10 cellular contexts compared by ENCODE assay signal in the genomic region with DNA sequence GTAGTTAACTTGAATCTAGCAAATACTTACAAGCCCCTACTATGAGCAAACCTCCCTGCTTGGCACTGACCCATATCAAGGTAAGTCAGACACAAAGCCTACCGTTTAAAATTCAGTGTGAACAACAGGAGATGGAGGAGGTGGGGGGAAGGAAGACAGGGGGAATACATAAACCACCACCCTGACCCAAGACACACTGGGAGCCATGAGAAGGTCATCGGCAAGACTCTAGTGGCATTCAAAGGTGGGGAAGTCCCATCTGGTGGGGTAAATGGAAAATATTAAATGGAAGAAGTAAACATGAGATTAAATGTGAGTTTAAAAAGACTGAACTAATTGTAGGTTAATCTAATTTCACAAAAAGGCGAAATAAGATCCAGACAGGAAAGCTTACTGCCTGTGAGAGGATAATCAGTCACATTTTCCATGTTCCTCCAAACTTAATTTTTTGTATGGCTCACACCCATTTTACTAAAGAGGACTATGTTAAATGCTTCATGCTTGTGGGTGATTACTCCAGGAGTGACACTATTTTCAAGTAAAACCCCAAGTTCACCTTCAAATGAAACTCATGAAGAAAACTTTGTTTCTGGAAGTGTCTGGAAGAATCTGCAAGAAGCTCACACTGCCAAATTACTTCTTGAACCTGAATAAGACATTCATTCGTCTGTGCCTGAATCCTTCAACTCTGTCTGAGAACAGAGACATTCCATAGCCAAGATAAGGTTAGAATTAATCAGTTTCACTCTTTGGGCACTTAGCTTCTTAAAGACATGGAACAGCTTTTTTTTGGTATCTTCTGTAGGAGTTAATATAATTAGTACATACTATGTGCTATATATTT. TPM values are rescaled to one million over a fixed set of nuclear protein-coding genes. Genes with fewer than 3 reads are reported as not detected.
DNase-seq lines count a peak whose midpoint lies in the region; ATAC-seq, FAIRE-seq and TF ChIP-seq lines count a peak whose summit lies in the region.
"Had no signal": no experiment of that assay in that cellular context is flagged by ENCODE, and none has a peak within 500 bp of the region (broad histone marks: within the 10 kb centered on the region; RNA-seq: fewer than 3 reads in every experiment).

No MANE protein-coding gene starts in this region.

- peaks cover 0 to 2% of the 10 kb centered on the region in 2 donors for H3K36me3 ChIP-seq in gastrocnemius medialis

- ATAC-seq in foreskin keratinocyte: no peak
- peak; percentile 28 to 32 for ATAC-seq in gastrocnemius medialis
- no peak for ATAC-seq in HG03378 (IDR thresholded peaks at IDR 0.05; ENCODE audit: unreplicated experiment)

- TF ChIP-seq POLR2A in gastrocnemius medialis (IDR thresholded peaks at IDR 0.05): no peak

- DNase-seq in GM19239 (ENCODE audit: insufficient read length, low spot score) (no peak), foreskin keratinocyte (no peak), gastrocnemius medialis (no peak), EL (no peak), NCI-H128 (lab: John Stamatoyannopoulos, UW; ENCODE audit: unreplicated experiment) (no peak), NOMO-1 (lab: John Stamatoyannopoulos, UW; ENCODE audit: unreplicated experiment in 2 of 2) (no peak)
- DNase-seq in activated T-helper 1 cell treated with anti-CD3 and anti-CD28 coated beads, Interleukin-12 subunit alpha, Interleukin-12 subunit beta, Interleukin-2, Interleukin-4 antibody, amounts not matched to agents 30 ng/mL and 10 ng/mL and 1 ng/mL, durations not matched to agents 14 hours and 24 hours and 36 hours (ENCODE audit: low spot score): no peak
- DNase-seq: activated naive CD8-positive, alpha-beta T cell treated with anti-CD3 and anti-CD28 coated beads, Interleukin-2, amount 10 ng/mL, durations not matched to agents 7 days and 5 days had no signal

- H3K36me3 Mint-ChIP-seq in activated T-helper 1 cell treated with anti-CD3 and anti-CD28 coated beads, Interleukin-12 subunit alpha, Interleukin-12 subunit beta, Interleukin-2, Interleukin-4 antibody, amounts not matched to agents 30 ng/mL and 10 ng/mL and 1 ng/mL, durations not matched to agents 14 hours and 24 hours and 36 hours (ENCODE audit: low read depth): peaks cover 40% of the 10 kb centered on the region

- H3K9me3 Mint-ChIP-seq in activated T-helper 1 cell treated with anti-CD3 and anti-CD28 coated beads, Interleukin-12 subunit alpha, Interleukin-12 subunit beta, Interleukin-2, Interleukin-4 antibody, amounts not matched to agents 30 ng/mL and 10 ng/mL and 1 ng/mL, durations not matched to agents 14 hours and 24 hours and 36 hours: no peaks in the 10 kb centered on the region
- H3K9me3 Mint-ChIP-seq: activated naive CD8-positive, alpha-beta T cell treated with anti-CD3 and anti-CD28 coated beads, Interleukin-2, amount 10 ng/mL, durations not matched to agents 7 days and 5 days had no signal

- intact Hi-C loops in activated T-helper 1 cell treated with anti-CD3 and anti-CD28 coated beads, Interleukin-12 subunit alpha, Interleukin-12 subunit beta, Interleukin-2, Interleukin-4 antibody, amounts not matched to agents 30 ng/mL and 10 ng/mL and 1 ng/mL, durations not matched to agents 14 hours and 24 hours and 36 hours (cut with micrococcal nuclease): loop anchor here (1.0 to 2.0 kb wide), 3 partner anchors 8 to 52 kb away; a partner anchor contains a TSS
- intact Hi-C loops in gastrocnemius medialis (cut with DNase I; ENCODE audit: low total_unique reads): loop anchor here (5.0 to 10.0 kb wide), 3 partner anchors 150 to 577 kb away; no protein-coding TSS in a partner anchor

- H3K27me3 ChIP-seq in foreskin keratinocyte (no peaks in the 10 kb centered on the region), gastrocnemius medialis (no peaks in the 10 kb centered on the region)

- H3K4me1 ChIP-seq in foreskin keratinocyte: peaks cover 27% of the 10 kb centered on the region
- peaks cover 42 to 47% of the 10 kb centered on the region in 2 donors for H3K4me1 ChIP-seq in gastrocnemius medialis

- peak; percentile 64 for FAIRE-seq in GM19239 (lab: Jason Lieb, UNC)

- H3K27ac Mint-ChIP-seq in activated T-helper 1 cell treated with anti-CD3 and anti-CD28 coated beads, Interleukin-12 subunit alpha, Interleukin-12 subunit beta, Interleukin-2, Interleukin-4 antibody, amounts not matched to agents 30 ng/mL and 10 ng/mL and 1 ng/mL, durations not matched to agents 14 hours and 24 hours and 36 hours: peak overlapping the region; percentile 86

- in situ Hi-C loops in gastrocnemius medialis (cut with MboI; ENCODE audit: low sequenced_read_pairs in 4 of 4): no loop called here

- no peaks in the 10 kb centered on the region for H3K9me3 ChIP-seq in gastrocnemius medialis

- peak overlapping the region in 2 of 4 donors; percentile 5 to 16 for H3K4me3 ChIP-seq in gastrocnemius medialis
- H3K4me3 ChIP-seq: lung had no signal

- peak overlapping the region; percentile 15 for H3K4me3 Mint-ChIP-seq in activated T-helper 1 cell treated with anti-CD3 and anti-CD28 coated beads, Interleukin-12 subunit alpha, Interleukin-12 subunit beta, Interleukin-2, Interleukin-4 antibody, amounts not matched to agents 30 ng/mL and 10 ng/mL and 1 ng/mL, durations not matched to agents 14 hours and 24 hours and 36 hours
- H3K4me3 Mint-ChIP-seq: activated naive CD8-positive, alpha-beta T cell treated with anti-CD3 and anti-CD28 coated beads, Interleukin-2, amount 10 ng/mL, durations not matched to agents 7 days and 5 days had no signal

- peaks cover 70% of the 10 kb centered on the region for H3K4me1 Mint-ChIP-seq in activated T-helper 1 cell treated with anti-CD3 and anti-CD28 coated beads, Interleukin-12 subunit alpha, Interleukin-12 subunit beta, Interleukin-2, Interleukin-4 antibody, amounts not matched to agents 30 ng/mL and 10 ng/mL and 1 ng/mL, durations not matched to agents 14 hours and 24 hours and 36 hours (ENCODE audit: low read depth)

- peak overlapping the region; percentile 56 for H3K27ac ChIP-seq in foreskin keratinocyte
- peak overlapping the region; percentile 77 to 88 (median 80) for H3K27ac ChIP-seq in gastrocnemius medialis

- H3K27me3 Mint-ChIP-seq in activated T-helper 1 cell treated with anti-CD3 and anti-CD28 coated beads, Interleukin-12 subunit alpha, Interleukin-12 subunit beta, Interleukin-2, Interleukin-4 antibody, amounts not matched to agents 30 ng/mL and 10 ng/mL and 1 ng/mL, durations not matched to agents 14 hours and 24 hours and 36 hours (ENCODE audit: insufficient read depth): no peaks in the 10 kb centered on the region
- H3K27me3 Mint-ChIP-seq: activated naive CD8-positive, alpha-beta T cell treated with anti-CD3 and anti-CD28 coated beads, Interleukin-2, amount 10 ng/mL, durations not matched to agents 7 days and 5 days had no signal

- TF ChIP-seq CTCF in foreskin keratinocyte (conservative IDR thresholded peaks at IDR 0.05) (no peak), gastrocnemius medialis (IDR thresholded peaks at IDR 0.05 in 4 of 5, conservative IDR thresholded peaks at IDR 0.05 in 1 of 5) (no peak)

RNA-seq across cellular contexts. Expression of a gene that starts 51.7 kb away (rescaled TPM):
- 153 and 154 TPM in 2 replicates for total RNA-seq in activated T-helper 1 cell treated with anti-CD3 and anti-CD28 coated beads, Interleukin-12 subunit alpha, Interleukin-12 subunit beta, Interleukin-2, Interleukin-4 antibody, amounts not matched to agents 30 ng/mL and 10 ng/mL and 1 ng/mL, durations not matched to agents 14 hours and 24 hours and 36 hours
- total RNA-seq in foreskin keratinocyte: 68.8 and 71.9 TPM in 2 replicates
- polyA plus RNA-seq in foreskin keratinocyte: 41.0 and 47.3 TPM in 2 replicates
- total RNA-seq in gastrocnemius medialis: 10 to 100 TPM; 12.1 to 18.7 (median 16.1) TPM

Comparison
In these comparisons a context has a peak if more than half of its experiments do, and no peak if none do; other contexts are left out.
1. ATAC-seq: peak in gastrocnemius medialis (2 of 2); none in foreskin keratinocyte (single experiment) and HG03378 (single experiment).